In genomic region chr7:141737836-141738591, GRCh38 we compare ENCODE assay signal across 1 cellular context.
TF ChIP-seq lines count a peak whose summit lies in the region.

A gene with protein sequence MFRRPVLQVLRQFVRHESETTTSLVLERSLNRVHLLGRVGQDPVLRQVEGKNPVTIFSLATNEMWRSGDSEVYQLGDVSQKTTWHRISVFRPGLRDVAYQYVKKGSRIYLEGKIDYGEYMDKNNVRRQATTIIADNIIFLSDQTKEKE (plus strand): TSS chr7:141738358. CDS start chr7:141739167, 809 bp downstream.

TF ChIP-seq in SK-N-SH, 30 proteins besides CTCF, POLR2A, EP300 and RAD21 (continued from another document):
- TF ChIP-seq, protein P1, sequence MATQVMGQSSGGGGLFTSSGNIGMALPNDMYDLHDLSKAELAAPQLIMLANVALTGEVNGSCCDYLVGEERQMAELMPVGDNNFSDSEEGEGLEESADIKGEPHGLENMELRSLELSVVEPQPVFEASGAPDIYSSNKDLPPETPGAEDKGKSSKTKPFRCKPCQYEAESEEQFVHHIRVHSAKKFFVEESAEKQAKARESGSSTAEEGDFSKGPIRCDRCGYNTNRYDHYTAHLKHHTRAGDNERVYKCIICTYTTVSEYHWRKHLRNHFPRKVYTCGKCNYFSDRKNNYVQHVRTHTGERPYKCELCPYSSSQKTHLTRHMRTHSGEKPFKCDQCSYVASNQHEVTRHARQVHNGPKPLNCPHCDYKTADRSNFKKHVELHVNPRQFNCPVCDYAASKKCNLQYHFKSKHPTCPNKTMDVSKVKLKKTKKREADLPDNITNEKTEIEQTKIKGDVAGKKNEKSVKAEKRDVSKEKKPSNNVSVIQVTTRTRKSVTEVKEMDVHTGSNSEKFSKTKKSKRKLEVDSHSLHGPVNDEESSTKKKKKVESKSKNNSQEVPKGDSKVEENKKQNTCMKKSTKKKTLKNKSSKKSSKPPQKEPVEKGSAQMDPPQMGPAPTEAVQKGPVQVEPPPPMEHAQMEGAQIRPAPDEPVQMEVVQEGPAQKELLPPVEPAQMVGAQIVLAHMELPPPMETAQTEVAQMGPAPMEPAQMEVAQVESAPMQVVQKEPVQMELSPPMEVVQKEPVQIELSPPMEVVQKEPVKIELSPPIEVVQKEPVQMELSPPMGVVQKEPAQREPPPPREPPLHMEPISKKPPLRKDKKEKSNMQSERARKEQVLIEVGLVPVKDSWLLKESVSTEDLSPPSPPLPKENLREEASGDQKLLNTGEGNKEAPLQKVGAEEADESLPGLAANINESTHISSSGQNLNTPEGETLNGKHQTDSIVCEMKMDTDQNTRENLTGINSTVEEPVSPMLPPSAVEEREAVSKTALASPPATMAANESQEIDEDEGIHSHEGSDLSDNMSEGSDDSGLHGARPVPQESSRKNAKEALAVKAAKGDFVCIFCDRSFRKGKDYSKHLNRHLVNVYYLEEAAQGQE (IDR thresholded peaks at IDR 0.05; ENCODE audit: low read depth, low read length) = no peak
- peak; percentile 68 for TF ChIP-seq FOXM1 (IDR thresholded peaks at IDR 0.05; ENCODE audit: low read depth)
- TF ChIP-seq, protein P2, sequence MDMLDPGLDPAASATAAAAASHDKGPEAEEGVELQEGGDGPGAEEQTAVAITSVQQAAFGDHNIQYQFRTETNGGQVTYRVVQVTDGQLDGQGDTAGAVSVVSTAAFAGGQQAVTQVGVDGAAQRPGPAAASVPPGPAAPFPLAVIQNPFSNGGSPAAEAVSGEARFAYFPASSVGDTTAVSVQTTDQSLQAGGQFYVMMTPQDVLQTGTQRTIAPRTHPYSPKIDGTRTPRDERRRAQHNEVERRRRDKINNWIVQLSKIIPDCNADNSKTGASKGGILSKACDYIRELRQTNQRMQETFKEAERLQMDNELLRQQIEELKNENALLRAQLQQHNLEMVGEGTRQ (IDR thresholded peaks at IDR 0.05; ENCODE audit: borderline replicate concordance, low read depth, low read length) = no peak
- peak; percentile 98 for TF ChIP-seq RCOR1 (IDR thresholded peaks at IDR 0.05; ENCODE audit: low read length)
- TF ChIP-seq, protein P3, sequence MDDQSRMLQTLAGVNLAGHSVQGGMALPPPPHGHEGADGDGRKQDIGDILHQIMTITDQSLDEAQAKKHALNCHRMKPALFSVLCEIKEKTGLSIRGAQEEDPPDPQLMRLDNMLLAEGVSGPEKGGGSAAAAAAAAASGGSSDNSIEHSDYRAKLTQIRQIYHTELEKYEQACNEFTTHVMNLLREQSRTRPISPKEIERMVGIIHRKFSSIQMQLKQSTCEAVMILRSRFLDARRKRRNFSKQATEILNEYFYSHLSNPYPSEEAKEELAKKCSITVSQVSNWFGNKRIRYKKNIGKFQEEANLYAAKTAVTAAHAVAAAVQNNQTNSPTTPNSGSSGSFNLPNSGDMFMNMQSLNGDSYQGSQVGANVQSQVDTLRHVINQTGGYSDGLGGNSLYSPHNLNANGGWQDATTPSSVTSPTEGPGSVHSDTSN (IDR thresholded peaks at IDR 0.05) = no peak; the same call in none of the 2 replicates
- TF ChIP-seq POLR2AphosphoS5 (IDR thresholded peaks at IDR 0.05; ENCODE audit: low read depth, low read length) = peak; percentile 98
- TF ChIP-seq CHD2 (IDR thresholded peaks at IDR 0.05; ENCODE audit: low read length, partially characterized antibody) = peak; percentile 97
- peak; percentile 98 for TF ChIP-seq MAX (IDR thresholded peaks at IDR 0.05; ENCODE audit: low read depth)
- peak; percentile 96 for TF ChIP-seq ELF1 (IDR thresholded peaks at IDR 0.05)
- peak; percentile 89; the same call in 1 of the 2 replicates for TF ChIP-seq SIN3A (IDR thresholded peaks at IDR 0.05; ENCODE audit: borderline replicate concordance, low read depth, low read length)
- peak; percentile 64; the same call in 1 of the 2 replicates for TF ChIP-seq NFIC (IDR thresholded peaks at IDR 0.05; ENCODE audit: borderline replicate concordance)
- peak; percentile 77 for TF ChIP-seq RFX5 (IDR thresholded peaks at IDR 0.05; ENCODE audit: low read length)
- no peak; the same call in 1 of the 2 replicates for TF ChIP-seq TEAD4 (IDR thresholded peaks at IDR 0.05; ENCODE audit: borderline replicate concordance, insufficient read depth)
- peak; percentile 2; the same call in 1 of the 2 replicates for TF ChIP-seq NRF1 (IDR thresholded peaks at IDR 0.05; ENCODE audit: low read depth, low read length)
- TF ChIP-seq SMC3 (IDR thresholded peaks at IDR 0.05; ENCODE audit: low read depth, low read length) = peak; percentile 47
- peak; percentile 72 for TF ChIP-seq TCF12 (IDR thresholded peaks at IDR 0.05)
- peak; percentile 55; the same call in 1 of the 2 replicates for TF ChIP-seq USF1 (IDR thresholded peaks at IDR 0.05; ENCODE audit: borderline replicate concordance, low read depth)
- no peak; the same call in 1 of the 2 replicates for TF ChIP-seq RXRA (IDR thresholded peaks at IDR 0.05; ENCODE audit: borderline replicate concordance, low read depth)
- 0 out of 2 replicates have a peak, but pooled peaks have one; percentile 13 for TF ChIP-seq MEF2A (IDR thresholded peaks at IDR 0.05; ENCODE audit: borderline replicate concordance, low read depth)
- TF ChIP-seq EZH2phosphoT487 (IDR thresholded peaks at IDR 0.05; ENCODE audit: borderline replicate concordance, low read depth) = no peak
- no peak for TF ChIP-seq GATA2 (CRISPR knock-in tag; IDR thresholded peaks at IDR 0.05)
